8 cellular contexts compared by ENCODE assay signal in genomic region chr6:138774370-138774769, GRCh38. TPM values are rescaled to one million over a fixed set of nuclear protein-coding genes. Genes with fewer than 3 reads are reported as not detected.
DNase-seq lines count a peak whose midpoint lies in the region; ATAC-seq and TF ChIP-seq lines count a peak whose summit lies in the region.

No MANE protein-coding gene starts in this region.

- no peak for TF ChIP-seq CTCF in AG10803 (conservative IDR thresholded peaks at IDR 0.05; ENCODE audit: low read length)
- no peak for TF ChIP-seq CTCF in natural killer cell (IDR thresholded peaks at IDR 0.05)
- TF ChIP-seq CTCF in body of pancreas (IDR thresholded peaks at IDR 0.05) = no peak

- 15 to 27% methylated on average over 3 of the region's 3 CpGs for WGBS in body of pancreas, 2 donors

- H3K9me3 Mint-ChIP-seq in effector memory CD8-positive, alpha-beta T cell = no peaks in the 10 kb centered on the region
- no peaks in the 10 kb centered on the region for H3K9me3 Mint-ChIP-seq in natural killer cell

- intact Hi-C loops in natural killer cell (cut with micrococcal nuclease) = loop anchor here (5.0 kb wide), 2 partner anchors 358 to 598 kb away; partner anchors contain the start of gene CITED2
- intact Hi-C loops in body of pancreas (cut with DNase I) = no loop called here

- no peak for TF ChIP-seq POLR2A in body of pancreas (IDR thresholded peaks at IDR 0.05)

- DNase-seq in AG10803 (ENCODE audit: low read depth) (peak; percentile 43), MG63 (peak; percentile 17), natural killer cell (no peak), NCI-H526 (lab: John Stamatoyannopoulos, UW) (no peak), body of pancreas (no peak), NCI-H187 (lab: John Stamatoyannopoulos, UW) (no peak)
- DNase-seq in effector memory CD8-positive, alpha-beta T cell = no peak

- H3K4me3 Mint-ChIP-seq in effector memory CD8-positive, alpha-beta T cell = peak overlapping the region; percentile 96
- H3K4me3 Mint-ChIP-seq in natural killer cell = peak overlapping the region; percentile 100

- H3K36me3 ChIP-seq in MG63 (peaks cover 3% of the 10 kb centered on the region; the same call in 1 of the 2 replicates), body of pancreas (replicated peaks in 1 of 2; ENCODE audit: insufficient read depth in 1 of 2, low read depth in 2 of 2) (no peaks in the 10 kb centered on the region)

- H3K4me1 ChIP-seq in body of pancreas = peaks cover 13% of the 10 kb centered on the region

- H3K27ac ChIP-seq in body of pancreas = no peak overlapping the region

- peak overlapping the region; percentile 99 for H3K27ac Mint-ChIP-seq in effector memory CD8-positive, alpha-beta T cell
- peak overlapping the region; percentile 99 to 100 for H3K27ac Mint-ChIP-seq in natural killer cell

- H3K4me3 ChIP-seq in AG10803 (ENCODE audit: low read length) (peak overlapping the region; percentile 91), MG63 (peak overlapping the region; percentile 84), body of pancreas (peak overlapping the region in 1 of 2 donors; percentile 55)

- H3K27me3 ChIP-seq in MG63 = no peaks in the 10 kb centered on the region
- H3K27me3 ChIP-seq in body of pancreas = no peaks in the 10 kb centered on the region

- H3K36me3 Mint-ChIP-seq in effector memory CD8-positive, alpha-beta T cell (ENCODE audit: insufficient read depth) = peaks cover 19% of the 10 kb centered on the region
- H3K36me3 Mint-ChIP-seq in natural killer cell = no peaks in the 10 kb centered on the region

- no peaks in the 10 kb centered on the region for H3K27me3 Mint-ChIP-seq in effector memory CD8-positive, alpha-beta T cell
- no peaks in the 10 kb centered on the region for H3K27me3 Mint-ChIP-seq in natural killer cell (ENCODE audit: low read depth in 2 of 2)

- no peaks in the 10 kb centered on the region for H3K9me3 ChIP-seq in MG63
- no peaks in the 10 kb centered on the region for H3K9me3 ChIP-seq in body of pancreas

- H3K4me1 Mint-ChIP-seq in effector memory CD8-positive, alpha-beta T cell (ENCODE audit: low read depth in 2 of 2) = peaks cover 17 to 29% of the 10 kb centered on the region in 2 donors
- H3K4me1 Mint-ChIP-seq in natural killer cell = peaks cover 18 to 30% of the 10 kb centered on the region in 2 donors

- ATAC-seq in effector memory CD8-positive, alpha-beta T cell (replicated peaks) = no peak
- ATAC-seq in natural killer cell = no peak
- no peak for ATAC-seq in HG02571 (IDR thresholded peaks at IDR 0.05; ENCODE audit: unreplicated experiment)
- ATAC-seq in body of pancreas = no peak

RNA-seq across cellular contexts. Expression of gene CCDC28A, which starts 0.8 kb away (rescaled TPM):
- total RNA-seq in MG63 (2014; rRNA removed; shearing (Covaris generic); ENCODE audit: low replicate concordance) = 15.3 and 30.8 TPM in 2 replicates
- total RNA-seq in natural killer cell = 10 to 100 TPM; 22.2 to 25.4 (median 24.3) TPM
- 10 to 100 TPM in 1 of 2 donors, 1 to 10 TPM in 1; 2.0 to 17.9 TPM for total RNA-seq in body of pancreas

RNA-seq across cellular contexts. Expression of gene ECT2L, which starts 21.5 kb away (rescaled TPM):
- total RNA-seq in MG63 (2014; rRNA removed; shearing (Covaris generic); ENCODE audit: low replicate concordance) = not detected in 2 replicates
- under 1 TPM in 1 of 3 donors, not detected in 2; 0.12 TPM for total RNA-seq in natural killer cell
- total RNA-seq in body of pancreas = not detected

Comparison
In these comparisons a context has a peak if more than half of its experiments do, and no peak if none do; other contexts are left out.
1. DNase-seq: peak in AG10803 (single experiment) and MG63 (single experiment); none in effector memory CD8-positive, alpha-beta T cell (0 of 3), natural killer cell (single experiment), NCI-H526 (0 of 2), body of pancreas (0 of 4) and NCI-H187 (0 of 2).